In the genomic region with DNA sequence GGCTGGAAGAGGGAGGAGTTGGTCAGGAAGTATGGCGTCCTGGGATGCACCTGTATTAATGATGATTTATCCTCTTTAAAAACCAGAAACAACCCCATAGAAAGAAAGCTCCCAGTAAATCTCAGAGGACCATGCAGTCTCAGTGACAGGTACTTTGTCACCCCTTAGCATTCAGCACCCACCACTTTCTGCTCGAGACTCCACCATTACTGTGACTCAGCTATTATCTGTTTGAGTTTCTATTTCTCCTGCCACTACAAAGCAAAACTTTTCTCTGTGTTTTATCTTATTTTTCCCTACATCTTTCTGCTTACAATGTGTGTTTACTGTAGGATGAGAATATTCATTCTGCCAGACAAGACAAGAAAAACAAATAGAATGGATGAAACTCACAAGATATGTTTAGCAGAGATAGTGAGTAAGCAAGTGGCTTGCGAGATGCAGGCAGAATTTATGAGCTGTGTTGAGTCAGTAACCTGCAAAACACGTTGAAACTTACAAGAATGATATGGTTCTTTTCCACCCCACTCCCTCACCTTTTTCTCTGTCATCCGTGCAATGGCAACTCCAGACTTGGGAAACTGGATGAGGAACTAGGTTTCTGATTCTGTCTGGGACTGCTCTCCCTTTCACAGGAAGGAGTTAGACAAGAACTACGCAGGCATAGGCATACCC, we compare ENCODE assay signal across 19 cellular contexts.
A peak's percentile ranks its signal among the peaks of the same experiment; 100 is the strongest.
DNase-seq lines count a peak whose midpoint lies in the region; ATAC-seq, FAIRE-seq and TF ChIP-seq lines count a peak whose summit lies in the region.
"Had no signal": no experiment of that assay in that cellular context is flagged by ENCODE, and none has a peak within 500 bp of the region (broad histone marks: within the 10 kb centered on the region; RNA-seq: fewer than 3 reads in every experiment).

No MANE protein-coding gene starts in this region.

- no peak overlapping the region for H3K4me3 ChIP-seq in Panc1 (ENCODE audit: low read depth in 2 of 2, low read length in 2 of 2)
- H3K4me3 ChIP-seq in neutrophil (ENCODE audit: low read depth in 1 of 2, low read length in 1 of 2), result no peak overlapping the region
- H3K4me3 ChIP-seq in pancreas, result no peak overlapping the region
- H3K4me3 ChIP-seq: BLaER1, lung, right atrium auricular region had no signal

- TF ChIP-seq CTCF in activated CD8-positive, alpha-beta T cell treated with anti-CD3 and anti-CD28 coated beads for 36 hours (IDR thresholded peaks at IDR 0.05), result no peak
- no peak for TF ChIP-seq CTCF in Panc1 (IDR thresholded peaks at IDR 0.05)
- no peak for TF ChIP-seq CTCF in neutrophil (IDR thresholded peaks at IDR 0.05)
- no peak for TF ChIP-seq CTCF in glutamatergic neuron (IDR thresholded peaks at IDR 0.05; ENCODE audit: partially characterized antibody, unreplicated experiment)
- no peak for TF ChIP-seq CTCF in pancreas (IDR thresholded peaks at IDR 0.05)

- H3K27ac ChIP-seq in Panc1 (ENCODE audit: low read length), result peak overlapping the region; percentile 52
- peak overlapping the region; percentile 31 for H3K27ac ChIP-seq in epithelial cell of prostate
- peak overlapping the region; percentile 92 for H3K27ac ChIP-seq in neutrophil
- no peak overlapping the region for H3K27ac ChIP-seq in pancreas
- H3K27ac ChIP-seq: BLaER1, right atrium auricular region had no signal

- no peak overlapping the region for H3K4me3 Mint-ChIP-seq in activated CD8-positive, alpha-beta T cell treated with anti-CD3 and anti-CD28 coated beads for 36 hours
- H3K4me3 Mint-ChIP-seq in activated CD8-positive, alpha-beta T cell treated with anti-CD3 and anti-CD28 coated beads, Interleukin-2, amount 10 ng/mL, durations not matched to agents 7 days and 5 days, result no peak overlapping the region
- no peak overlapping the region for H3K4me3 Mint-ChIP-seq in glutamatergic neuron (ENCODE audit: unreplicated experiment)
- H3K4me3 Mint-ChIP-seq: activated naive CD8-positive, alpha-beta T cell had no signal

- peaks cover 24% of the 10 kb centered on the region for H3K36me3 Mint-ChIP-seq in activated CD8-positive, alpha-beta T cell treated with anti-CD3 and anti-CD28 coated beads for 36 hours (ENCODE audit: low read depth)
- H3K36me3 Mint-ChIP-seq in activated CD8-positive, alpha-beta T cell treated with anti-CD3 and anti-CD28 coated beads, Interleukin-2, amount 10 ng/mL, durations not matched to agents 7 days and 5 days (ENCODE audit: low read depth), result peaks cover 18% of the 10 kb centered on the region
- H3K36me3 Mint-ChIP-seq in glutamatergic neuron (ENCODE audit: unreplicated experiment), result no peaks in the 10 kb centered on the region

- no peak for FAIRE-seq in pancreas (lab: Jason Lieb, UNC)
- FAIRE-seq: GM12891, TTC549 had no signal

- no peaks in the 10 kb centered on the region for H3K27me3 Mint-ChIP-seq in activated CD8-positive, alpha-beta T cell treated with anti-CD3 and anti-CD28 coated beads for 36 hours
- no peaks in the 10 kb centered on the region for H3K27me3 Mint-ChIP-seq in activated CD8-positive, alpha-beta T cell treated with anti-CD3 and anti-CD28 coated beads, Interleukin-2, amount 10 ng/mL, durations not matched to agents 7 days and 5 days (ENCODE audit: low read depth)
- no peaks in the 10 kb centered on the region for H3K27me3 Mint-ChIP-seq in glutamatergic neuron (ENCODE audit: unreplicated experiment)
- H3K27me3 Mint-ChIP-seq: activated naive CD8-positive, alpha-beta T cell had no signal

- H3K9me3 Mint-ChIP-seq in activated CD8-positive, alpha-beta T cell treated with anti-CD3 and anti-CD28 coated beads for 36 hours, result no peaks in the 10 kb centered on the region
- no peaks in the 10 kb centered on the region for H3K9me3 Mint-ChIP-seq in activated CD8-positive, alpha-beta T cell treated with anti-CD3 and anti-CD28 coated beads, Interleukin-2, amount 10 ng/mL, durations not matched to agents 7 days and 5 days (ENCODE audit: insufficient read depth)
- peaks cover 2% of the 10 kb centered on the region for H3K9me3 Mint-ChIP-seq in glutamatergic neuron (ENCODE audit: unreplicated experiment)

- WGBS in pancreas, 2 donors, result 69 to 76% methylated on average over 6 of the region's 6 CpGs

- peaks cover 10% of the 10 kb centered on the region; the same call in 1 of the 2 replicates for H3K4me1 ChIP-seq in Panc1 (ENCODE audit: control insufficient read depth, insufficient read depth, low read length)
- peaks cover 94 to 100% of the 10 kb centered on the region in 2 experiments for H3K4me1 ChIP-seq in neutrophil (ENCODE audit: control insufficient read depth in 1 of 2, insufficient read depth in 1 of 2, low read depth in 1 of 2, low read length in 1 of 2)
- peaks cover 0 to 11% (median 0%) of the 10 kb centered on the region in 3 donors for H3K4me1 ChIP-seq in pancreas
- H3K4me1 ChIP-seq: BLaER1, right atrium auricular region had no signal

- no TSS peak for BruUV-seq in Panc1 (replicated peaks; lab: Mats Ljungman, UMichigan)

- in situ Hi-C loops in Panc1 (cut with HindIII; ENCODE audit: low pct_unique_long_range_greater_than_20kb, low sequenced_read_pairs), result no loop called here

- H3K27ac Mint-ChIP-seq in activated CD8-positive, alpha-beta T cell treated with anti-CD3 and anti-CD28 coated beads for 36 hours, result peak overlapping the region; percentile 21
- no peak overlapping the region for H3K27ac Mint-ChIP-seq in activated CD8-positive, alpha-beta T cell treated with anti-CD3 and anti-CD28 coated beads, Interleukin-2, amount 10 ng/mL, durations not matched to agents 7 days and 5 days
- no peak overlapping the region for H3K27ac Mint-ChIP-seq in glutamatergic neuron (ENCODE audit: unreplicated experiment)
- H3K27ac Mint-ChIP-seq: activated naive CD8-positive, alpha-beta T cell had no signal

- H3K9me3 ChIP-seq in Panc1 (ENCODE audit: control insufficient read depth, insufficient read depth, low read depth, low read length) (peaks cover 3% of the 10 kb centered on the region; the same call in 1 of the 2 replicates), neutrophil (no peaks in the 10 kb centered on the region), pancreas (no peaks in the 10 kb centered on the region)
- H3K9me3 ChIP-seq: BLaER1, right atrium auricular region had no signal

- peaks cover 42% of the 10 kb centered on the region for H3K4me1 Mint-ChIP-seq in activated CD8-positive, alpha-beta T cell treated with anti-CD3 and anti-CD28 coated beads for 36 hours (ENCODE audit: low read depth)
- peaks cover 26% of the 10 kb centered on the region for H3K4me1 Mint-ChIP-seq in activated CD8-positive, alpha-beta T cell treated with anti-CD3 and anti-CD28 coated beads, Interleukin-2, amount 10 ng/mL, durations not matched to agents 7 days and 5 days (ENCODE audit: low read depth)
- no peaks in the 10 kb centered on the region for H3K4me1 Mint-ChIP-seq in glutamatergic neuron (ENCODE audit: low read depth, unreplicated experiment)

- no peaks in the 10 kb centered on the region for H3K36me3 ChIP-seq in Panc1 (ENCODE audit: control insufficient read depth, insufficient read depth, low read length)
- H3K36me3 ChIP-seq in neutrophil, result peaks cover 18% of the 10 kb centered on the region
- no peaks in the 10 kb centered on the region for H3K36me3 ChIP-seq in pancreas
- H3K36me3 ChIP-seq: BLaER1, right atrium auricular region had no signal

- no peak for ATAC-seq in activated CD8-positive, alpha-beta T cell treated with anti-CD3 and anti-CD28 coated beads for 36 hours
- no peak for ATAC-seq in activated CD8-positive, alpha-beta T cell treated with anti-CD3 and anti-CD28 coated beads, Interleukin-2, amount 10 ng/mL, durations not matched to agents 7 days and 5 days
- ATAC-seq in Panc1, result no peak
- no peak for ATAC-seq in pancreas
- ATAC-seq: Right ventricle myocardium inferior had no signal

- no peak for DNase-seq in activated CD8-positive, alpha-beta T cell treated with anti-CD3 and anti-CD28 coated beads for 36 hours
- no peak for DNase-seq in activated CD8-positive, alpha-beta T cell treated with anti-CD3 and anti-CD28 coated beads, Interleukin-2, amount 10 ng/mL, durations not matched to agents 7 days and 5 days
- no peak for DNase-seq in Panc1 (ENCODE audit: low read depth, low spot score)
- DNase-seq in epithelial cell of prostate (ENCODE audit: low read depth, low spot score), result peak; percentile 82
- DNase-seq in DMS153 treated with DMSO at 0.1 percent for 48 hours (lab: John Stamatoyannopoulos, UW; ENCODE audit: unreplicated experiment), result no peak
- no peak for DNase-seq in glutamatergic neuron
- DNase-seq in pancreas, result no peak
- DNase-seq: activated T-cell treated with anti-CD3 and anti-CD28 coated beads, Interleukin-2, amount 50 U/mL, for 48 hours; GOT3; head of caudate nucleus; NCI-H1694 had no signal

- POLR2A ChIA-PET in activated CD8-positive, alpha-beta T cell treated with anti-CD3 and anti-CD28 coated beads for 36 hours (lab: Charles Lee), result no interaction called here
- POLR2A ChIA-PET in activated CD8-positive, alpha-beta T cell treated with anti-CD3 and anti-CD28 coated beads, Interleukin-2, amount 10 ng/mL, durations not matched to agents 7 days and 5 days (lab: Charles Lee), result no interaction called here
- POLR2A ChIA-PET in Panc1 (lab: Charles Lee), result no interaction called here

- intact Hi-C loops in activated CD8-positive, alpha-beta T cell treated with anti-CD3 and anti-CD28 coated beads for 36 hours (cut with micrococcal nuclease), result no loop called here
- intact Hi-C loops in Panc1 (cut with micrococcal nuclease; ENCODE audit: unreplicated experiment), result no loop called here
- intact Hi-C loops in pancreas (cut with DNase I), result no loop called here

- H3K27me3 ChIP-seq in Panc1 (ENCODE audit: control insufficient read depth, insufficient read depth, low read length), result no peaks in the 10 kb centered on the region
- H3K27me3 ChIP-seq in neutrophil, result no peaks in the 10 kb centered on the region
- H3K27me3 ChIP-seq in pancreas, result no peaks in the 10 kb centered on the region
- H3K27me3 ChIP-seq: BLaER1, right atrium auricular region had no signal

- CTCF ChIA-PET in activated CD8-positive, alpha-beta T cell treated with anti-CD3 and anti-CD28 coated beads for 36 hours (lab: Charles Lee), result no interaction called here
- CTCF ChIA-PET in activated CD8-positive, alpha-beta T cell treated with anti-CD3 and anti-CD28 coated beads, Interleukin-2, amount 10 ng/mL, durations not matched to agents 7 days and 5 days (lab: Charles Lee), result interaction anchor here (1.3 kb wide), 1 partner anchor 19 kb away, joined by 3 read pairs; no protein-coding TSS in a partner anchor
- CTCF ChIA-PET in Panc1 (lab: Charles Lee), result no interaction called here

Comparison
In these comparisons a context has a peak if more than half of its experiments do, and no peak if none do; other contexts are left out.
1. H3K27ac ChIP-seq: peak in Panc1 (single experiment), epithelial cell of prostate (single experiment) and neutrophil (single experiment); none in pancreas (0 of 4).